Comparison of ENCODE assay signal across 13 cellular contexts in the genomic region with DNA sequence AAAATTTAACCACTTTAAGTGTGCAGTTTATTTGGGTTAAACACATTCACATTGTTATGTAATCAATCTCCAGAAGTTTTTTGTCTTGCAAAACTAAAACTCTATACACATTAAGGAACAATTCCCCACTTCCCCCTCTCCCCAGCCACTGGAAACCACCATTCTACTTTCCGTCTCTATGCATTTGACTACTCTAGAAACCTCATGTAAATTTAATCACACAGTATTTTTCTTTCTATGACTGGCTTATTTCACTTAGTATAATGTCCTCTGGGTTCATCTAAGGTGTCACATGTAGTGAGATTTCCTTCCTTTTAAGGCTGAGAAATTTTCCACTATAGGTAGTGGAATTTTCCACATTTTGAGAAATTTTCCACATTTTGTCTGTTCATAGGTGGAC.
"Had no signal": no experiment of that assay in that cellular context is flagged by ENCODE, and none has a peak within 500 bp of the region (broad histone marks: within the 10 kb centered on the region; RNA-seq: fewer than 3 reads in every experiment).

No MANE protein-coding gene starts in this region.

- DNase-seq: activated CD4-positive, alpha-beta T cell treated with anti-CD3 and anti-CD28 coated beads, Interleukin-2, amount 50 U/mL, for 1 hour; activated CD8-positive, alpha-beta memory T cell treated with anti-CD3 and anti-CD28 coated beads for 24 hours; activated naive CD4-positive, alpha-beta T cell; activated naive CD8-positive, alpha-beta T cell treated with anti-CD3 and anti-CD28 coated beads, Interleukin-2, amount 10 ng/mL, durations not matched to agents 7 days and 5 days; anterior cingulate cortex; brain microvascular endothelial cell; cortex of kidney; effector CD4-positive, alpha-beta T cell; left lung; mammary epithelial cell; right lobe of liver; upper lobe of right lung had no signal

- ATAC-seq: activated CD4-positive, CD25-positive, alpha-beta regulatory T cell treated with anti-CD3 and anti-CD28 coated beads, Interleukin-2, amount 50 U/mL, for 24 hours; left lung; right lobe of liver; upper lobe of right lung had no signal
